8 cellular contexts compared by ENCODE assay signal in genomic region chr20:19976595-19977372, GRCh38. TPM values are rescaled to one million over a fixed set of nuclear protein-coding genes. Genes with fewer than 3 reads are reported as not detected.
A peak's percentile ranks its signal among the peaks of the same experiment; 100 is the strongest.
DNase-seq lines count a peak whose midpoint lies in the region; ATAC-seq, FAIRE-seq and TF ChIP-seq lines count a peak whose summit lies in the region.

No MANE protein-coding gene starts in this region.

- H3K4me1 Mint-ChIP-seq in activated CD4-positive, alpha-beta T cell treated with anti-CD3 and anti-CD28 coated beads for 36 hours, result peaks cover 11% of the 10 kb centered on the region

- POLR2A ChIA-PET in activated CD4-positive, alpha-beta T cell treated with anti-CD3 and anti-CD28 coated beads for 36 hours (lab: Charles Lee), result no interaction called here

- peak; percentile 58 for DNase-seq in H54 (ENCODE audit: insufficient read length, low spot score)
- peak in 35 of 56 donors; percentile 16 to 75 (median 48) for DNase-seq in amygdala (lab: John Stamatoyannopoulos, UW)
- peak; percentile 79 for DNase-seq in hepatic stellate cell (ENCODE audit: low spot score)
- DNase-seq in stimulated activated CD8-positive, alpha-beta memory T cell treated with anti-CD3 and anti-CD28 coated beads, Interleukin-4, amount 100 ng/mL, for 48 hours, result no peak
- no peak for DNase-seq in cerebellar nuclear complex (lab: John Stamatoyannopoulos, UW)
- no peak for DNase-seq in activated CD4-positive, alpha-beta T cell treated with anti-CD3 and anti-CD28 coated beads for 36 hours

- H3K4me3 ChIP-seq in skin epidermis, result peak overlapping the region; percentile 45 to 58 (median 47)

- no peaks in the 10 kb centered on the region for H3K9me3 Mint-ChIP-seq in activated CD4-positive, alpha-beta T cell treated with anti-CD3 and anti-CD28 coated beads for 36 hours (ENCODE audit: low read depth)

- ATAC-seq in GM21825 (IDR thresholded peaks at IDR 0.05; ENCODE audit: unreplicated experiment), result no peak
- no peak for ATAC-seq in activated CD4-positive, alpha-beta T cell treated with anti-CD3 and anti-CD28 coated beads for 36 hours

- TF ChIP-seq POLR2A in H54 (IDR thresholded peaks at IDR 0.05; ENCODE audit: low read depth, low read length), result peak; percentile 26; the same call in 1 of the 2 replicates

- no peaks in the 10 kb centered on the region for H3K27me3 Mint-ChIP-seq in activated CD4-positive, alpha-beta T cell treated with anti-CD3 and anti-CD28 coated beads for 36 hours

- no peak for FAIRE-seq in H54 (lab: Jason Lieb, UNC)

- H3K4me3 Mint-ChIP-seq in activated CD4-positive, alpha-beta T cell treated with anti-CD3 and anti-CD28 coated beads for 36 hours, result no peak overlapping the region

- intact Hi-C loops in activated CD4-positive, alpha-beta T cell treated with anti-CD3 and anti-CD28 coated beads for 36 hours (cut with DNase I, micrococcal nuclease), result no loop called here

- H3K27ac ChIP-seq in skin epidermis, result peak overlapping the region in 20 of 21 experiments; percentile 72 to 92 (median 88)

- CTCF ChIA-PET in activated CD4-positive, alpha-beta T cell treated with anti-CD3 and anti-CD28 coated beads for 36 hours (lab: Charles Lee), result interaction anchor here (1.1 kb wide), 1 partner anchor 179 kb away, joined by 3 read pairs; no protein-coding TSS in a partner anchor

- H3K27ac Mint-ChIP-seq in activated CD4-positive, alpha-beta T cell treated with anti-CD3 and anti-CD28 coated beads for 36 hours, result no peak overlapping the region

- no peaks in the 10 kb centered on the region for H3K36me3 Mint-ChIP-seq in activated CD4-positive, alpha-beta T cell treated with anti-CD3 and anti-CD28 coated beads for 36 hours (ENCODE audit: low read depth)

RNA-seq across cellular contexts. Expression of gene NAA20, which starts 40.4 kb away (rescaled TPM):
- 10 to 100 TPM; 58.6 to 88.7 TPM for total RNA-seq in activated CD4-positive, alpha-beta T cell treated with anti-CD3 and anti-CD28 coated beads for 36 hours

Comparison
In these comparisons a context has a peak if more than half of its experiments do, and no peak if none do; other contexts are left out.
1. DNase-seq: peak in H54 (single experiment), amygdala (35 of 56) and hepatic stellate cell (single experiment); none in stimulated activated CD8-positive, alpha-beta memory T cell treated with anti-CD3 and anti-CD28 coated beads, Interleukin-4, amount 100 ng/mL, for 48 hours (single experiment), cerebellar nuclear complex (0 of 2) and activated CD4-positive, alpha-beta T cell treated with anti-CD3 and anti-CD28 coated beads for 36 hours (single experiment).